15 cellular contexts compared by ENCODE assay signal in the genomic region with DNA sequence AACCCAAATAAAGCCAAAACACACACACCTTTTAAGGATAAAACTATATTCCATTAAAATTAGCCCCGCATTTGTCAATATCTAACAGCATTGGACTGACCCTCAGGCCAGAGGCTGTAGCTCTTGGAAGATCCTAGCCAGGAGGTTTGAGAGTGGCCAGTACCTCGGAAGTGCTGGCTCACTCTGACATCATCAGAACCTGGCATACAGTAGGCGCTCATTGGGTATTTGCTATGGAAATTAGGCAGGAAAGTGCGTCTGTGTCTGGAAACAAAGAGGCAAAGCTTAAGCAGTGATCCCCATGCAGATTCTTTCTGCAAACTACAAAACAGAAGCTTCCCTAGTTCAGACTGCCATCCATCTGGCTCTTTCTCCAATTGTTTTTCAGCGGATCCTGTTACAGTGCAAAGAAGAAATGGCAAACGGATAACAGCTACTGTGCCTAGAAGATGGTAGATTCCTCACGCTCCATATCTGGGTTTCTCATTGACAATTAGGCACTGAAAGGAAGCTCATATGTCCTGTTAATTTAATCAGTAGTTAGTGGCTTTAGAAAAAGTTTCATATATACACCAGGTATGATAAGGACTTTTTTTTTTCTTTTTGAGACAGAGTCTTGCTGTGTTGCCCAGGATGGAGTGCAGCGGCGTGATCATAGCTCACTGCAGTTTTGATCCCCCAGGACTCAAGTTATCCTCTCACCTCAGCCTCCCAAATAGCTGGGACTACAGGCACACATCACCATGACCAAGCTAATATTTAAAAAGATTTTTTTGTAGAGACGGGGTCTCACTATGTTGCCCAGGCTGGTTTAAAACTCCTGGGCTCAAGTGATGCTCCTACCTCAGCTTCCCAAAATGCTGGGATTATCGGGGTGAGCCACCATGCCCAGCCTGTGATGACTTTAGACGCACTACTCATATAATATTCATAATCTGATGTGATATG. TPM values are rescaled to one million over a fixed set of nuclear protein-coding genes. Genes with fewer than 3 reads are reported as not detected.
DNase-seq lines count a peak whose midpoint lies in the region; TF ChIP-seq lines count a peak whose summit lies in the region.
"Had no signal": no experiment of that assay in that cellular context is flagged by ENCODE, and none has a peak within 500 bp of the region (broad histone marks: within the 10 kb centered on the region; RNA-seq: fewer than 3 reads in every experiment).

No MANE protein-coding gene starts in this region.

- no peak overlapping the region for H3K4me3 ChIP-seq in sigmoid colon

- 91 to 92% methylated on average over 12 of the region's 12 CpGs for WGBS in sigmoid colon, 2 donors

- no peaks in the 10 kb centered on the region for H3K9me3 Mint-ChIP-seq in activated naive CD4-positive, alpha-beta T cell treated with anti-CD3 and anti-CD28 coated beads for 36 hours
- no peaks in the 10 kb centered on the region for H3K9me3 Mint-ChIP-seq in T-helper 2 cell treated with Interferon-gamma antibody and Interleukin-4, amounts not matched to agents 5 μg/mL and 100 μg/mL, for 36 hours
- H3K9me3 Mint-ChIP-seq in glutamatergic neuron (ENCODE audit: unreplicated experiment): peaks cover 5% of the 10 kb centered on the region
- H3K9me3 Mint-ChIP-seq in stimulated activated naive CD8-positive, alpha-beta T cell treated with anti-CD3 and anti-CD28 coated beads, Interleukin-15, Interleukin-2, amounts not matched to agents 100 ng/mL and 50 ng/mL, for 24 hours: no peaks in the 10 kb centered on the region

- intact Hi-C loops in activated naive CD4-positive, alpha-beta T cell treated with anti-CD3 and anti-CD28 coated beads for 36 hours (cut with micrococcal nuclease): loop anchor here (1.0 to 10.0 kb wide), 4 partner anchors 18 to 607 kb away; a partner anchor contains a TSS
- intact Hi-C loops in sigmoid colon (cut with DNase I): loop anchor here (10.0 kb wide), 1 partner anchor 833 kb away; a partner anchor contains a TSS

- no peaks in the 10 kb centered on the region for H3K27me3 Mint-ChIP-seq in activated naive CD4-positive, alpha-beta T cell treated with anti-CD3 and anti-CD28 coated beads for 36 hours (ENCODE audit: low read depth)
- H3K27me3 Mint-ChIP-seq in T-helper 2 cell treated with Interferon-gamma antibody and Interleukin-4, amounts not matched to agents 5 μg/mL and 100 μg/mL, for 36 hours (ENCODE audit: low read depth): no peaks in the 10 kb centered on the region
- H3K27me3 Mint-ChIP-seq in glutamatergic neuron (ENCODE audit: unreplicated experiment): peaks cover 2% of the 10 kb centered on the region
- no peaks in the 10 kb centered on the region for H3K27me3 Mint-ChIP-seq in stimulated activated naive CD8-positive, alpha-beta T cell treated with anti-CD3 and anti-CD28 coated beads, Interleukin-15, Interleukin-2, amounts not matched to agents 100 ng/mL and 50 ng/mL, for 24 hours

- no peak for TF ChIP-seq CTCF in glutamatergic neuron (IDR thresholded peaks at IDR 0.05; ENCODE audit: partially characterized antibody, unreplicated experiment)
- no peak for TF ChIP-seq CTCF in sigmoid colon (IDR thresholded peaks at IDR 0.05)

- CTCF ChIA-PET in activated naive CD4-positive, alpha-beta T cell treated with anti-CD3 and anti-CD28 coated beads for 36 hours (lab: Charles Lee): interaction anchor here (0.6 to 4.8 kb wide), 22 partner anchors 8 to 175 kb away, joined by 3 to 50 read pairs (median 4); no protein-coding TSS in a partner anchor

- H3K36me3 Mint-ChIP-seq in activated naive CD4-positive, alpha-beta T cell treated with anti-CD3 and anti-CD28 coated beads for 36 hours (ENCODE audit: low read depth): peaks cover 72% of the 10 kb centered on the region
- peaks cover 68% of the 10 kb centered on the region for H3K36me3 Mint-ChIP-seq in T-helper 2 cell treated with Interferon-gamma antibody and Interleukin-4, amounts not matched to agents 5 μg/mL and 100 μg/mL, for 36 hours (ENCODE audit: low read depth)
- H3K36me3 Mint-ChIP-seq in glutamatergic neuron (ENCODE audit: unreplicated experiment): no peaks in the 10 kb centered on the region
- H3K36me3 Mint-ChIP-seq in stimulated activated naive CD8-positive, alpha-beta T cell treated with anti-CD3 and anti-CD28 coated beads, Interleukin-15, Interleukin-2, amounts not matched to agents 100 ng/mL and 50 ng/mL, for 24 hours (ENCODE audit: low read depth): peaks cover 65% of the 10 kb centered on the region

- no peak for TF ChIP-seq EP300 in sigmoid colon (IDR thresholded peaks at IDR 0.05)

- H3K27ac Mint-ChIP-seq in activated naive CD4-positive, alpha-beta T cell treated with anti-CD3 and anti-CD28 coated beads for 36 hours: peak overlapping the region; percentile 99
- H3K27ac Mint-ChIP-seq in T-helper 2 cell treated with Interferon-gamma antibody and Interleukin-4, amounts not matched to agents 5 μg/mL and 100 μg/mL, for 36 hours: peak overlapping the region; percentile 88
- H3K27ac Mint-ChIP-seq in glutamatergic neuron (ENCODE audit: unreplicated experiment): no peak overlapping the region
- H3K27ac Mint-ChIP-seq in stimulated activated naive CD8-positive, alpha-beta T cell treated with anti-CD3 and anti-CD28 coated beads, Interleukin-15, Interleukin-2, amounts not matched to agents 100 ng/mL and 50 ng/mL, for 24 hours: peak overlapping the region; percentile 96

- H3K4me1 ChIP-seq in sigmoid colon: peaks cover 0 to 4% (median 3%) of the 10 kb centered on the region in 4 donors
- H3K4me1 ChIP-seq: ascending aorta had no signal

- no peaks in the 10 kb centered on the region for H3K9me3 ChIP-seq in sigmoid colon
- H3K9me3 ChIP-seq: ascending aorta, HAP-1 had no signal

- H3K27ac ChIP-seq in sigmoid colon: no peak overlapping the region
- H3K27ac ChIP-seq: ascending aorta, epithelial cell of prostate had no signal

- TF ChIP-seq POLR2A in sigmoid colon (IDR thresholded peaks at IDR 0.05): no peak

- H3K4me1 Mint-ChIP-seq in activated naive CD4-positive, alpha-beta T cell treated with anti-CD3 and anti-CD28 coated beads for 36 hours (ENCODE audit: low read depth): peaks cover 38% of the 10 kb centered on the region
- H3K4me1 Mint-ChIP-seq in T-helper 2 cell treated with Interferon-gamma antibody and Interleukin-4, amounts not matched to agents 5 μg/mL and 100 μg/mL, for 36 hours (ENCODE audit: low read depth): peaks cover 62% of the 10 kb centered on the region
- H3K4me1 Mint-ChIP-seq in glutamatergic neuron (ENCODE audit: low read depth, unreplicated experiment): peaks cover 13% of the 10 kb centered on the region
- peaks cover 79% of the 10 kb centered on the region for H3K4me1 Mint-ChIP-seq in stimulated activated naive CD8-positive, alpha-beta T cell treated with anti-CD3 and anti-CD28 coated beads, Interleukin-15, Interleukin-2, amounts not matched to agents 100 ng/mL and 50 ng/mL, for 24 hours (ENCODE audit: low read depth)

- peak overlapping the region; percentile 92 for H3K4me3 Mint-ChIP-seq in activated naive CD4-positive, alpha-beta T cell treated with anti-CD3 and anti-CD28 coated beads for 36 hours
- H3K4me3 Mint-ChIP-seq in T-helper 2 cell treated with Interferon-gamma antibody and Interleukin-4, amounts not matched to agents 5 μg/mL and 100 μg/mL, for 36 hours: peak overlapping the region; percentile 93
- peak overlapping the region; percentile 11 for H3K4me3 Mint-ChIP-seq in glutamatergic neuron (ENCODE audit: unreplicated experiment)
- H3K4me3 Mint-ChIP-seq in stimulated activated naive CD8-positive, alpha-beta T cell treated with anti-CD3 and anti-CD28 coated beads, Interleukin-15, Interleukin-2, amounts not matched to agents 100 ng/mL and 50 ng/mL, for 24 hours: peak overlapping the region; percentile 99

- H3K27me3 ChIP-seq in sigmoid colon: peaks cover 0 to 35% (median 5%) of the 10 kb centered on the region in 3 donors
- H3K27me3 ChIP-seq: ascending aorta had no signal

- no peaks in the 10 kb centered on the region for H3K36me3 ChIP-seq in sigmoid colon
- H3K36me3 ChIP-seq: ascending aorta had no signal

- peak; percentile 64 for DNase-seq in activated naive CD4-positive, alpha-beta T cell treated with anti-CD3 and anti-CD28 coated beads for 36 hours
- DNase-seq in activated naive CD4-positive, alpha-beta T cell treated with anti-CD3 and anti-CD28 coated beads, Interleukin-2, amount 50 U/mL, for 16 hours: no peak
- no peak for DNase-seq in T-helper 2 cell treated with Interferon-gamma antibody and Interleukin-4, amounts not matched to agents 5 μg/mL and 100 μg/mL, for 36 hours (ENCODE audit: low spot score)
- DNase-seq in glutamatergic neuron (no peak), DMS79 treated with DMSO at 0.1 percent for 48 hours (lab: John Stamatoyannopoulos, UW) (no peak), sigmoid colon (no peak)
- DNase-seq in central memory CD4-positive, alpha-beta T cell: no peak
- DNase-seq: activated CD4-positive, CD25-positive, alpha-beta regulatory T cell; Kasumi-1; NCI-H345; Right ventricle myocardium superior had no signal

RNA-seq across cellular contexts. Expression of a gene that starts 1.9 kb away (rescaled TPM):
- total RNA-seq in activated naive CD4-positive, alpha-beta T cell treated with anti-CD3 and anti-CD28 coated beads for 36 hours: 10 to 100 TPM; 49.5 to 53.0 TPM
- total RNA-seq in glutamatergic neuron (ENCODE audit: unreplicated experiment) (1.3 TPM), sigmoid colon (1 to 10 TPM in 1 of 4 donors, under 1 TPM in 3; 0.71 to 2.0 (median 0.82) TPM)
- polyA plus RNA-seq in sigmoid colon: 1 to 10 TPM in 1 of 3 donors, under 1 TPM in 2; 0.23 to 3.0 (median 0.60) TPM
- total RNA-seq: ascending aorta had no signal

Comparison
In these comparisons a context has a peak if more than half of its experiments do, and no peak if none do; other contexts are left out.
1. H3K4me3 Mint-ChIP-seq: peak in every context shown above with its lines; median percentile 99 in stimulated activated naive CD8-positive, alpha-beta T cell treated with anti-CD3 and anti-CD28 coated beads, Interleukin-15, Interleukin-2, amounts not matched to agents 100 ng/mL and 50 ng/mL, for 24 hours; 93 in T-helper 2 cell treated with Interferon-gamma antibody and Interleukin-4, amounts not matched to agents 5 μg/mL and 100 μg/mL, for 36 hours; 92 in activated naive CD4-positive, alpha-beta T cell treated with anti-CD3 and anti-CD28 coated beads for 36 hours; 11 in glutamatergic neuron.
2. RNA of a gene that starts 1.9 kb away (total RNA-seq): 49.5 to 53.0 TPM in activated naive CD4-positive, alpha-beta T cell treated with anti-CD3 and anti-CD28 coated beads for 36 hours; 1.3 TPM in glutamatergic neuron (single experiment) and 0.71 to 2.0 TPM in sigmoid colon; every median in the first group is over 10 times any median in the second.